ENCODE assay signal across 8 cellular contexts in genomic region chr5:108380531-108381021, GRCh38. TPM values are rescaled to one million over a fixed set of nuclear protein-coding genes. Genes with fewer than 3 reads are reported as not detected.
DNase-seq lines count a peak whose midpoint lies in the region; ATAC-seq and TF ChIP-seq lines count a peak whose summit lies in the region.

No MANE protein-coding gene starts in this region.

- H3K4me3 ChIP-seq in foreskin fibroblast (ENCODE audit: low read depth in 1 of 2, low read length in 2 of 2) (peak overlapping the region; percentile 65 to 82), transverse colon (peak overlapping the region; percentile 71 to 86 (median 80))

- H3K27me3 Mint-ChIP-seq in activated T-helper 17 cell treated with anti-CD3 and anti-CD28 coated beads, Interleukin-2, amount 50 U/mL, for 72 hours: no peaks in the 10 kb centered on the region

- no peaks in the 10 kb centered on the region for H3K36me3 ChIP-seq in transverse colon

- H3K27ac ChIP-seq in 22Rv1 (peak overlapping the region; percentile 97), transverse colon (peak overlapping the region; percentile 98 to 99 (median 98))

- H3K36me3 Mint-ChIP-seq in activated T-helper 17 cell treated with anti-CD3 and anti-CD28 coated beads, Interleukin-2, amount 50 U/mL, for 72 hours (ENCODE audit: low read depth): no peaks in the 10 kb centered on the region

- TF ChIP-seq EP300 in transverse colon (IDR thresholded peaks at IDR 0.05; ENCODE audit: low read depth): no peak

- H3K27me3 ChIP-seq in transverse colon: no peaks in the 10 kb centered on the region

- H3K4me1 Mint-ChIP-seq in activated T-helper 17 cell treated with anti-CD3 and anti-CD28 coated beads, Interleukin-2, amount 50 U/mL, for 72 hours: peaks cover 17% of the 10 kb centered on the region

- H3K9me3 Mint-ChIP-seq in activated T-helper 17 cell treated with anti-CD3 and anti-CD28 coated beads, Interleukin-2, amount 50 U/mL, for 72 hours: peaks cover under 1% of the 10 kb centered on the region

- in situ Hi-C loops in transverse colon (cut with MboI; ENCODE audit: low pct_ligation_motif_present in 1 of 4, low pct_unique_long_range_greater_than_20kb in 1 of 4, low sequenced_read_pairs in 3 of 4): loop anchor here in 1 of 4 donors (25.0 kb wide), 1 partner anchor 1032 kb away; the partner anchor contains the start of gene PJA2

- TF ChIP-seq CTCF in 22Rv1 (IDR thresholded peaks at IDR 0.05) (no peak), foreskin fibroblast (IDR thresholded peaks at IDR 0.05; ENCODE audit: low read depth, low read length) (no peak), transverse colon (IDR thresholded peaks at IDR 0.05) (no peak)

- peak overlapping the region; percentile 63 for H3K27ac Mint-ChIP-seq in activated T-helper 17 cell treated with anti-CD3 and anti-CD28 coated beads, Interleukin-2, amount 50 U/mL, for 72 hours

- 0% methylated on average over 28 of the region's 43 CpGs; no CpG with 5 or more reads in 1 of the 2 donors for WGBS in transverse colon (ENCODE audit: low coverage in 1 of 2), 2 donors

- peak overlapping the region; percentile 73 for H3K4me3 Mint-ChIP-seq in activated T-helper 17 cell treated with anti-CD3 and anti-CD28 coated beads, Interleukin-2, amount 50 U/mL, for 72 hours

- TF ChIP-seq POLR2A in transverse colon (IDR thresholded peaks at IDR 0.05): no peak

- intact Hi-C loops in transverse colon (cut with DNase I; ENCODE audit: low total_unique reads): no loop called here

- H3K4me1 ChIP-seq in transverse colon: peaks cover 0 to 26% (median 14%) of the 10 kb centered on the region in 4 donors

- DNase-seq in NCI-H774 (lab: John Stamatoyannopoulos, UW): peak; percentile 44
- peak; percentile 6 to 50 for DNase-seq in foreskin fibroblast
- peak in 50 of 56 donors; percentile 4 to 64 (median 32) for DNase-seq in nucleus accumbens (lab: John Stamatoyannopoulos, UW)
- DNase-seq in transverse colon: peak; percentile 48

- peaks cover 9 to 10% of the 10 kb centered on the region in 2 donors for H3K9me3 ChIP-seq in transverse colon

- ATAC-seq in GM18498 (IDR thresholded peaks at IDR 0.05; ENCODE audit: unreplicated experiment) (peak; percentile 32), HG02870 (IDR thresholded peaks at IDR 0.05; ENCODE audit: unreplicated experiment) (peak; percentile 30)
- ATAC-seq in activated T-helper 17 cell treated with anti-CD3 and anti-CD28 coated beads, Interleukin-2, amount 50 U/mL, for 72 hours (replicated peaks): peak; percentile 16

RNA-seq across cellular contexts. Expression of gene FBXL17, which starts 1.3 kb away (rescaled TPM):
- total RNA-seq in activated T-helper 17 cell treated with anti-CD3 and anti-CD28 coated beads, Interleukin-2, amount 50 U/mL, for 72 hours: 1 to 10 TPM; 5.9 to 9.1 TPM
- 10 to 100 TPM; 17.7 to 99.5 (median 24.6) TPM for total RNA-seq in transverse colon

Comparison
In these comparisons a context has a peak if more than half of its experiments do, and no peak if none do; other contexts are left out.
1. Peak in every context shown above with its lines: DNase-seq, ATAC-seq, H3K4me3 ChIP-seq and H3K27ac ChIP-seq.